ENCODE assay signal across 1 cellular context in the genomic region with DNA sequence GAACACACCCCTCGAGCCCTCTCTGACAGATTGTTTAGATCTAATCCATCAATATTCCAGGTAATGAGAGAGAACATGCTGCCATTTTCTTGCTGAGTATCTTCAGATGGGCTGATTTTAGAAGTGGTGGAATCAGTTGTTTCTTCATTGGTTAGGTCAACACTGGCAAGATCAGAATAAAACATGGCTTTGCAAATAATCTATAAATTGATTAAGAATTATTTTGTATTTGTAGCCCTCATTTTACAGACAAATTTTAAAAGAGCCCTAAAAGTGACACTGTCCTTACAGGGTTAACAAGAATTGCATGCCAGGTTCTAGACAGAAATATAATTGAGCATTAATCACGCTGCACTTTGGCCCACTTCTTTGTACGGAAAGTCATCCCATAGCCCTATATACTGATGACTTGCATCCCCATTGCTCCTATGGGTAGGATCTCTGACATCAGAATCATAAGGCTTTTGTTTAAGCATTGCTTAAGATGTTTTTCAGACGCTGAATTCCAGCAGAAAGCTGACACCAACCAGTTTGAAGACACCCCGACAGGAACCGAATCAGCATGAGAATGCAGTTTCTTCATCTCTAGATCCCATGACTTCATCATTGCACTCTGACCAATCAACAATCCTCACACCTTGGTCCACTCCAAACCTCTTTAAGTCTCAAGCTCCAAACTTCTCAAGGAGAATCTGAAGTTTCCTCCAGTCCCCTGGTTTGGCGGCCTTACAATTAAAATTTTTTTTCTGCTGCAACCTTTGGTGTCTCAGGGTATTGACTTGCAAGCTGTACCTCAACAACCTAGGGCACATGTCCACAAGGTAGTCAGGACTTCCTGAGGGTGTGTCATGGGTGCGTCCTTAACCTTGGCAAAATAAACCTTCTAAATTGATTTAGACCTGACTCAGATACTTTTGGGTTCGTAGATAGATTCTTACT.
TF ChIP-seq lines count a peak whose summit lies in the region.

No MANE protein-coding gene starts in this region.

TF ChIP-seq in K562, 482 proteins besides CTCF, POLR2A, EP300 and RAD21 (continued from another document and continues in another):
- TF ChIP-seq, protein P1, sequence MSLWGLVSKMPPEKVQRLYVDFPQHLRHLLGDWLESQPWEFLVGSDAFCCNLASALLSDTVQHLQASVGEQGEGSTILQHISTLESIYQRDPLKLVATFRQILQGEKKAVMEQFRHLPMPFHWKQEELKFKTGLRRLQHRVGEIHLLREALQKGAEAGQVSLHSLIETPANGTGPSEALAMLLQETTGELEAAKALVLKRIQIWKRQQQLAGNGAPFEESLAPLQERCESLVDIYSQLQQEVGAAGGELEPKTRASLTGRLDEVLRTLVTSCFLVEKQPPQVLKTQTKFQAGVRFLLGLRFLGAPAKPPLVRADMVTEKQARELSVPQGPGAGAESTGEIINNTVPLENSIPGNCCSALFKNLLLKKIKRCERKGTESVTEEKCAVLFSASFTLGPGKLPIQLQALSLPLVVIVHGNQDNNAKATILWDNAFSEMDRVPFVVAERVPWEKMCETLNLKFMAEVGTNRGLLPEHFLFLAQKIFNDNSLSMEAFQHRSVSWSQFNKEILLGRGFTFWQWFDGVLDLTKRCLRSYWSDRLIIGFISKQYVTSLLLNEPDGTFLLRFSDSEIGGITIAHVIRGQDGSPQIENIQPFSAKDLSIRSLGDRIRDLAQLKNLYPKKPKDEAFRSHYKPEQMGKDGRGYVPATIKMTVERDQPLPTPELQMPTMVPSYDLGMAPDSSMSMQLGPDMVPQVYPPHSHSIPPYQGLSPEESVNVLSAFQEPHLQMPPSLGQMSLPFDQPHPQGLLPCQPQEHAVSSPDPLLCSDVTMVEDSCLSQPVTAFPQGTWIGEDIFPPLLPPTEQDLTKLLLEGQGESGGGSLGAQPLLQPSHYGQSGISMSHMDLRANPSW (CRISPR knock-in tag; IDR thresholded peaks at IDR 0.05), result no peak
- no peak for TF ChIP-seq ZNF76 (CRISPR knock-in tag; IDR thresholded peaks at IDR 0.05; ENCODE audit: borderline replicate concordance)
- TF ChIP-seq RBM14 (IDR thresholded peaks at IDR 0.05; ENCODE audit: borderline replicate concordance, insufficient read depth, low read depth, low read length), result no peak
- no peak for TF ChIP-seq PTTG1 (tag; IDR thresholded peaks at IDR 0.05; ENCODE audit: low read depth)
- TF ChIP-seq, protein P2, sequence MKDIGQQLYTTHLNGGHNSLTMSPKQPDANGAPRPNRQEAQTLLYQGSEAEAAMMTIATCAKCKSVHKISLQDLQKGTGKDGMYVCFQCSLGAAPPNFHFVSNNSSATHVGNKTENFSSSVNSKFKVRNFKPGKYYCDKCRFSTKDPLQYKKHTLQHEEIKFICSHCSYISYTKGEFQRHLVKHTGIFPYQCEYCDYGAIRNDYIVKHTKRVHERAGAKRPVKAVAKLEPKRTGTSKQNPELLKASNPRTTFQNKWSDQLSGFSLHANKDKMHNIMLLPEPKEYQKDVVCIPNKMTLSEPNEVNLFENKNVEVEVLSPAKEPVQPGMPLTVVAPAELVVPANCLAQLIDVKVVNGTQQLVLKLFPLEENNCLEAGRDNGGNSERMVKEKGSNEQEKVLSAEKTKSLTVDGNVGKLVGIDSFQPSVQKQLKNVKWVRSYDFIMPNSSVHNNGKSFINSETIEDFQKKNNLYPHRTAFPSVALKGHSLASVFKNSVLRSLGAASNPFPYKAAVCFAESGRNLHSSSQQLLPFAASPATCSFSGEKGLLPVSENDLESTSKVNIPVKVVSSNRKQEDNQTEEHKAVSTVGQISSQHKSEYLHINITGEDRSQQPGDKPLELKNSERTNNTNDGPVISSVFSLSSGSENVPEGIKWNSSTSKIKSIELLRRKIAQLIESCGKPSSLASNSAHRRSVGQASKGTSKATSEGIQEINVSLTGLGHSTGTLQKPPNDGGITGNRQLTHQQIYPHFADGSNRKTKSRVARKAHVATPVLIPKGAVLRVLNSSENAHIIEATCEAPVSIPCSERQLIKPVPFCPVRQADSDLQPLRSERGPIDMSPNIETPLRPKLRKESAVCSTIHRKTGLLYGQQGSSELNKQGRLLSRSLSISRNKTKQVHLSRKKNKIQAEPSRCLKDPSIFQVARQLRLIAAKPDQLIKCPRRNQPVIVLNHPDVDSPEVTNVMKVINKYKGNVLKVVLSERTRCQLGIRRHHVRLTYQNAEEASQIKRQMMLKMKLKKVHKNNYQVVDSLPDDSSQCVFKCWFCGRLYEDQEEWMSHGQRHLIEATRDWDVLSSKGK (CRISPR knock-in tag; IDR thresholded peaks at IDR 0.05), result no peak
- TF ChIP-seq ZNF174 (CRISPR knock-in tag; IDR thresholded peaks at IDR 0.05), result no peak
- no peak for TF ChIP-seq ZBED1 (IDR thresholded peaks at IDR 0.05)
- no peak for TF ChIP-seq RUNX1 (IDR thresholded peaks at IDR 0.05; ENCODE audit: low read depth)
- TF ChIP-seq ZC3H8 (IDR thresholded peaks at IDR 0.05), result no peak
- TF ChIP-seq CAMTA2 (CRISPR knock-in tag; conservative IDR thresholded peaks at IDR 0.05), result no peak
- no peak for TF ChIP-seq ZNF217 (CRISPR knock-in tag; IDR thresholded peaks at IDR 0.05)
- TF ChIP-seq ZNF436 (CRISPR knock-in tag; IDR thresholded peaks at IDR 0.05), result no peak
- TF ChIP-seq CC2D1A (IDR thresholded peaks at IDR 0.05), result peak; percentile 99
- TF ChIP-seq SMC3 (conservative IDR thresholded peaks at IDR 0.05; ENCODE audit: insufficient read depth, low read depth, low read length), result no peak
- TF ChIP-seq MEF2D (tag; conservative IDR thresholded peaks at IDR 0.05; ENCODE audit: low read depth), result no peak; the same call in 1 of the 2 replicates
- TF ChIP-seq SIN3B (IDR thresholded peaks at IDR 0.05; ENCODE audit: low read depth), result no peak
- peak; percentile 67 for TF ChIP-seq TEAD4 (IDR thresholded peaks at IDR 0.05; ENCODE audit: low read length)
- TF ChIP-seq TEAD4 (CRISPR knock-in tag; IDR thresholded peaks at IDR 0.05; ENCODE audit: borderline replicate concordance), result no peak
- TF ChIP-seq TEAD2 (tag; IDR thresholded peaks at IDR 0.05), result peak; percentile 61
- TF ChIP-seq, protein P3, sequence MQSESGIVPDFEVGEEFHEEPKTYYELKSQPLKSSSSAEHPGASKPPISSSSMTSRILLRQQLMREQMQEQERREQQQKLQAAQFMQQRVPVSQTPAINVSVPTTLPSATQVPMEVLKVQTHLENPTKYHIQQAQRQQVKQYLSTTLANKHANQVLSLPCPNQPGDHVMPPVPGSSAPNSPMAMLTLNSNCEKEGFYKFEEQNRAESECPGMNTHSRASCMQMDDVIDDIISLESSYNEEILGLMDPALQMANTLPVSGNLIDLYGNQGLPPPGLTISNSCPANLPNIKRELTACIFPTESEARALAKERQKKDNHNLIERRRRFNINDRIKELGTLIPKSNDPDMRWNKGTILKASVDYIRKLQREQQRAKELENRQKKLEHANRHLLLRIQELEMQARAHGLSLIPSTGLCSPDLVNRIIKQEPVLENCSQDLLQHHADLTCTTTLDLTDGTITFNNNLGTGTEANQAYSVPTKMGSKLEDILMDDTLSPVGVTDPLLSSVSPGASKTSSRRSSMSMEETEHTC (IDR thresholded peaks at IDR 0.05), result no peak
- TF ChIP-seq ZC3H11A (IDR thresholded peaks at IDR 0.05; ENCODE audit: low read depth, low read length), result no peak
- TF ChIP-seq RBM22 (IDR thresholded peaks at IDR 0.05; ENCODE audit: low read depth, low read length, poor library complexity, severe bottlenecking), result no peak
- TF ChIP-seq ZNF133 (CRISPR knock-in tag; IDR thresholded peaks at IDR 0.05), result no peak
- TF ChIP-seq, protein P4, sequence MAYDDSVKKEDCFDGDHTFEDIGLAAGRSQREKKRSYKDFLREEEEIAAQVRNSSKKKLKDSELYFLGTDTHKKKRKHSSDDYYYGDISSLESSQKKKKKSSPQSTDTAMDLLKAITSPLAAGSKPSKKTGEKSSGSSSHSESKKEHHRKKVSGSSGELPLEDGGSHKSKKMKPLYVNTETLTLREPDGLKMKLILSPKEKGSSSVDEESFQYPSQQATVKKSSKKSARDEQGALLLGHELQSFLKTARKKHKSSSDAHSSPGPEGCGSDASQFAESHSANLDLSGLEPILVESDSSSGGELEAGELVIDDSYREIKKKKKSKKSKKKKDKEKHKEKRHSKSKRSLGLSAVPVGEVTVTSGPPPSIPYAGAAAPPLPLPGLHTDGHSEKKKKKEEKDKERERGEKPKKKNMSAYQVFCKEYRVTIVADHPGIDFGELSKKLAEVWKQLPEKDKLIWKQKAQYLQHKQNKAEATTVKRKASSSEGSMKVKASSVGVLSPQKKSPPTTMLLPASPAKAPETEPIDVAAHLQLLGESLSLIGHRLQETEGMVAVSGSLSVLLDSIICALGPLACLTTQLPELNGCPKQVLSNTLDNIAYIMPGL (CRISPR knock-in tag; IDR thresholded peaks at IDR 0.05), result no peak
- TF ChIP-seq ZNF175 (CRISPR knock-in tag; IDR thresholded peaks at IDR 0.05; ENCODE audit: low read depth), result no peak
- peak; percentile 72; the same call in 1 of the 2 replicates for TF ChIP-seq ZEB2 (IDR thresholded peaks at IDR 0.05)
- TF ChIP-seq SMAD2 (IDR thresholded peaks at IDR 0.05; ENCODE audit: low read depth, low read length), result no peak
- no peak for TF ChIP-seq PHTF2 (CRISPR knock-in tag; IDR thresholded peaks at IDR 0.05)
- no peak for TF ChIP-seq ZNF232 (CRISPR knock-in tag; IDR thresholded peaks at IDR 0.05)
- peak; percentile 89 for TF ChIP-seq NFE2 (IDR thresholded peaks at IDR 0.05; ENCODE audit: low read depth)
- TF ChIP-seq CSDE1 (IDR thresholded peaks at IDR 0.05), result no peak
- no peak for TF ChIP-seq ZBTB7A (IDR thresholded peaks at IDR 0.05; ENCODE audit: borderline replicate concordance, control insufficient read depth, low read depth, low read length)
- no peak for TF ChIP-seq TRIM28 (IDR thresholded peaks at IDR 0.05)
- TF ChIP-seq EHMT2 (IDR thresholded peaks at IDR 0.05), result no peak
- no peak for TF ChIP-seq ATF6 (CRISPR knock-in tag; IDR thresholded peaks at IDR 0.05)
- TF ChIP-seq CTBP1 (IDR thresholded peaks at IDR 0.05; ENCODE audit: borderline replicate concordance), result peak; percentile 79
- no peak for TF ChIP-seq NCOA1 (IDR thresholded peaks at IDR 0.05; ENCODE audit: low read depth)
- TF ChIP-seq NR4A1 (CRISPR knock-in tag; IDR thresholded peaks at IDR 0.05), result no peak
- TF ChIP-seq NR4A1 (tag; IDR thresholded peaks at IDR 0.05), result peak; percentile 79; the same call in 1 of the 2 replicates
- TF ChIP-seq BCOR (IDR thresholded peaks at IDR 0.05), result no peak
- TF ChIP-seq MIER1 (IDR thresholded peaks at IDR 0.05; ENCODE audit: low read depth), result no peak
- no peak for TF ChIP-seq ZNF274 (IDR thresholded peaks at IDR 0.05; ENCODE audit: borderline replicate concordance, low read depth, low read length)
- TF ChIP-seq MTA1 (IDR thresholded peaks at IDR 0.05; ENCODE audit: borderline replicate concordance), result 0 out of 2 replicates have a peak, but pooled peaks have one; percentile 40
- TF ChIP-seq SLC30A9 (CRISPR knock-in tag; IDR thresholded peaks at IDR 0.05), result no peak
- no peak for TF ChIP-seq PHF21A (IDR thresholded peaks at IDR 0.05; ENCODE audit: borderline replicate concordance, low read depth)
- TF ChIP-seq KDM2B (CRISPR knock-in tag; IDR thresholded peaks at IDR 0.05), result no peak
- TF ChIP-seq THAP12 (CRISPR knock-in tag; IDR thresholded peaks at IDR 0.05), result no peak
- TF ChIP-seq L3MBTL2 (IDR thresholded peaks at IDR 0.05), result peak; percentile 94
- TF ChIP-seq RBM25 (IDR thresholded peaks at IDR 0.05; ENCODE audit: low read depth, low read length, severe bottlenecking), result no peak
- TF ChIP-seq FOSL1 (tag; conservative IDR thresholded peaks at IDR 0.05), result 0 out of 2 replicates have a peak, but pooled peaks have one; percentile 21
- no peak for TF ChIP-seq MTF1 (CRISPR knock-in tag; IDR thresholded peaks at IDR 0.05; ENCODE audit: borderline replicate concordance)
- TF ChIP-seq CREB3 (tag; conservative IDR thresholded peaks at IDR 0.05; ENCODE audit: low read depth), result peak; percentile 33; the same call in 1 of the 2 replicates
